8 cellular contexts compared by ENCODE assay signal in genomic region chr5:43483210-43484048, GRCh38. TPM values are rescaled to one million over a fixed set of nuclear protein-coding genes. Genes with fewer than 3 reads are reported as not detected.
A peak's percentile ranks its signal among the peaks of the same experiment; 100 is the strongest.
DNase-seq lines count a peak whose midpoint lies in the region; ATAC-seq and TF ChIP-seq lines count a peak whose summit lies in the region.

TMEM267 (minus strand) TSS chr5:43483865; CDS start chr5:43453969, 29,896 bp downstream.

- WGBS in psoas muscle, 3 donors: 0 to 2% (median 1%) methylated on average over 47 to 62 of the region's 62 CpGs

- no peaks in the 10 kb centered on the region for H3K27me3 ChIP-seq in left ventricle myocardium inferior (ENCODE audit: low read depth)
- no peaks in the 10 kb centered on the region for H3K27me3 ChIP-seq in psoas muscle (ENCODE audit: insufficient read depth in 3 of 3, low read length in 2 of 3)
- no peaks in the 10 kb centered on the region for H3K27me3 ChIP-seq in uterus

- TF ChIP-seq POLR2A in uterus (IDR thresholded peaks at IDR 0.05): peak; percentile 63 to 70

- H3K27ac ChIP-seq in left ventricle myocardium inferior (replicated peaks) (peak within 1 kb of the TSS; percentile 98), psoas muscle (peak within 1 kb of the TSS; percentile 98), uterus (peak within 1 kb of the TSS; percentile 97 to 99)

- H3K4me3 ChIP-seq in left ventricle myocardium inferior (peak within 1 kb of the TSS; percentile 92), psoas muscle (peak within 1 kb of the TSS; percentile 90), uterus (peak within 1 kb of the TSS; percentile 92 to 97)

- no peaks in the 10 kb centered on the region for H3K27me3 Mint-ChIP-seq in T-helper 17 cell

- no peaks in the 10 kb centered on the region for H3K36me3 Mint-ChIP-seq in T-helper 17 cell (ENCODE audit: low read depth)

- DNase-seq in GM13977 (ENCODE audit: low spot score) (peak; percentile 90), NCI-H146 treated with DMSO at 0.1 percent for 48 hours (lab: John Stamatoyannopoulos, UW; ENCODE audit: unreplicated experiment) (peak; percentile 84), T-helper 17 cell (peak; percentile 56 to 70 (median 69)), amygdala (lab: John Stamatoyannopoulos, UW) (peak; percentile 65 to 95 (median 87)), left ventricle myocardium inferior (peak; percentile 92), psoas muscle (peak; percentile 91 to 96), uterus (peak; percentile 90 to 93)

- H3K36me3 ChIP-seq in left ventricle myocardium inferior: no peaks in the 10 kb centered on the region
- H3K36me3 ChIP-seq in psoas muscle (ENCODE audit: insufficient read depth in 1 of 2, low read depth in 1 of 2): no peaks in the 10 kb centered on the region
- H3K36me3 ChIP-seq in uterus: no peaks in the 10 kb centered on the region

- H3K4me3 Mint-ChIP-seq in T-helper 17 cell: peak within 1 kb of the TSS; percentile 96

- peak within 1 kb of the TSS; percentile 98 for H3K27ac Mint-ChIP-seq in T-helper 17 cell

- peaks cover 21% of the 10 kb centered on the region for H3K4me1 Mint-ChIP-seq in T-helper 17 cell

- intact Hi-C loops in left ventricle myocardium inferior (cut with micrococcal nuclease): no loop called here
- intact Hi-C loops in psoas muscle (cut with DNase I): loop anchor here in 1 of 2 donors (2.0 to 10.0 kb wide), 3 partner anchors 31 to 489 kb away; partner anchors contain the start of genes C5orf34 and HMGCS1
- intact Hi-C loops in uterus (cut with DNase I; ENCODE audit: low total_unique reads): no loop called here

- in situ Hi-C loops in GM13977 (cut with MboI; ENCODE audit: low pct_unique_long_range_greater_than_20kb, low sequenced_read_pairs, unreplicated experiment): no loop called here

- peaks cover 39% of the 10 kb centered on the region for H3K4me1 ChIP-seq in left ventricle myocardium inferior
- H3K4me1 ChIP-seq in psoas muscle: peaks cover 14% of the 10 kb centered on the region
- peaks cover 0 to 6% of the 10 kb centered on the region in 2 donors for H3K4me1 ChIP-seq in uterus

- no peaks in the 10 kb centered on the region for H3K9me3 ChIP-seq in T-helper 17 cell (ENCODE audit: control insufficient read depth, low read length, poor library complexity, severe bottlenecking)
- H3K9me3 ChIP-seq in left ventricle myocardium inferior (replicated peaks): no peaks in the 10 kb centered on the region
- H3K9me3 ChIP-seq in psoas muscle: no peaks in the 10 kb centered on the region
- no peaks in the 10 kb centered on the region for H3K9me3 ChIP-seq in uterus

- TF ChIP-seq CTCF in GM13977 (IDR thresholded peaks at IDR 0.05; ENCODE audit: extremely low read depth, insufficient read depth, missing control alignments) (no peak), left ventricle myocardium inferior (IDR thresholded peaks at IDR 0.05; ENCODE audit: borderline replicate concordance) (no peak), psoas muscle (IDR thresholded peaks at IDR 0.05) (no peak), uterus (IDR thresholded peaks at IDR 0.05) (no peak)

- ATAC-seq in HG02870 (IDR thresholded peaks at IDR 0.05; ENCODE audit: unreplicated experiment) (peak; percentile 80), T-helper 17 cell (peak; percentile 91), psoas muscle (peak; percentile 95 to 97 (median 96))

RNA-seq across cellular contexts. Expression of gene TMEM267, which starts in this region (rescaled TPM):
- total RNA-seq in T-helper 17 cell (10 to 100 TPM in 1 of 2 donors, 1 to 10 TPM in 1; 9.1 to 10.6 TPM), left ventricle myocardium inferior (6.8 TPM), psoas muscle (1 to 10 TPM; 4.1 to 7.1 (median 6.1) TPM), uterus (10 to 100 TPM in 3 of 4 donors, under 1 TPM in 1; 0.77 to 20.0 (median 16.3) TPM)
- polyA plus RNA-seq in psoas muscle: 1 to 10 TPM; 2.6 to 9.2 (median 5.4) TPM

Comparison
In these comparisons a context has a peak if more than half of its experiments do, and no peak if none do; other contexts are left out.
1. Peak in every context shown above with its lines: DNase-seq, ATAC-seq, H3K4me3 ChIP-seq and H3K27ac ChIP-seq.